ENCODE assay signal across 9 cellular contexts in the genomic region with DNA sequence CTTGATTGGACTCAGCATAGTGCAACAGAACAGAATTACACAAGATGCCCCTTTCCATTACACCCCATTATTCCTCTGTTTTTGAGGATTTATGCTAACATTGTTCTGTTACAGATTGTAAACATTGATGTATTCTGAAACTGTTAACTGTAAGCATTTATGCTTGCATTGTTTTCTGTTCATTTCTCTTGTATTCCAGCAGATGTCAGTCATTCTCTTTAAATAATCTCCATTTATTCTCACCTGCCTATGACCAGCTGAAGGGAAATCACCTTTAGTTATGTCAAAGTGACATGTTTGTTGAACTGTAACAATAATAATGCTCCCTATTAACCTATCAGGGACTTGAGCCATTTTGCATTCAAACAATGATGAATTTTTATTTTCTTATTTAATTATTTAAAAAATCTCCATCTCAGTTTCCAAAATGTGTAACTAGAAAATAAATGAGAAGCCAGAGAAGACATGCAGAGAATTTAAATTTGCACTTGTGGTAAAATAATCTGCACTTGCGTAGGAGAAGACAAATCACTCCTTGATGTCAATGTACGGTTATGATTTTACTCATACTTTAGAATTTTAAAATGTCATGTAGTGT. TPM values are rescaled to one million over a fixed set of nuclear protein-coding genes. Genes with fewer than 3 reads are reported as not detected.
DNase-seq lines count a peak whose midpoint lies in the region; ATAC-seq and TF ChIP-seq lines count a peak whose summit lies in the region.
"Had no signal": no experiment of that assay in that cellular context is flagged by ENCODE, and none has a peak within 500 bp of the region (broad histone marks: within the 10 kb centered on the region; RNA-seq: fewer than 3 reads in every experiment).

No MANE protein-coding gene starts in this region.

- ATAC-seq in activated CD8-positive, alpha-beta T cell treated with anti-CD3 and anti-CD28 coated beads for 36 hours, result peak; percentile 47
- no peak for ATAC-seq in activated CD8-positive, alpha-beta T cell treated with anti-CD3 and anti-CD28 coated beads, Interleukin-2, amount 10 ng/mL, durations not matched to agents 7 days and 5 days
- peak; percentile 69 for ATAC-seq in HCT116
- ATAC-seq in gastrocnemius medialis, result no peak

- TF ChIP-seq POLR2A in HCT116 (IDR thresholded peaks at IDR 0.05; ENCODE audit: borderline replicate concordance, extremely low read depth, insufficient read depth, insufficient read length), result no peak
- TF ChIP-seq POLR2A in gastrocnemius medialis (IDR thresholded peaks at IDR 0.05), result no peak

- DNase-seq in activated CD8-positive, alpha-beta T cell treated with anti-CD3 and anti-CD28 coated beads for 36 hours, result no peak
- DNase-seq in activated CD8-positive, alpha-beta T cell treated with anti-CD3 and anti-CD28 coated beads, Interleukin-2, amount 10 ng/mL, durations not matched to agents 7 days and 5 days, result no peak
- DNase-seq in HCT116 (ENCODE audit: low read depth, low spot score), result peak; percentile 27
- DNase-seq in M059J (ENCODE audit: low read depth), result peak; percentile 32
- peak; percentile 49 for DNase-seq in cerebellar cortex (ENCODE audit: low spot score)
- no peak for DNase-seq in gastrocnemius medialis
- no peak for DNase-seq in cortex of kidney (lab: John Stamatoyannopoulos, UW)
- no peak for DNase-seq in activated T-helper 1 cell treated with anti-CD3 and anti-CD28 coated beads, Interleukin-12 subunit alpha, Interleukin-12 subunit beta, Interleukin-2, Interleukin-4 antibody, amounts not matched to agents 30 ng/mL and 10 ng/mL and 1 ng/mL, durations not matched to agents 14 hours and 24 hours and 36 hours (ENCODE audit: low spot score)

- H3K4me3 Mint-ChIP-seq in activated CD8-positive, alpha-beta T cell treated with anti-CD3 and anti-CD28 coated beads for 36 hours, result no peak overlapping the region
- H3K4me3 Mint-ChIP-seq in activated CD8-positive, alpha-beta T cell treated with anti-CD3 and anti-CD28 coated beads, Interleukin-2, amount 10 ng/mL, durations not matched to agents 7 days and 5 days, result no peak overlapping the region
- H3K4me3 Mint-ChIP-seq in activated T-helper 1 cell treated with anti-CD3 and anti-CD28 coated beads, Interleukin-12 subunit alpha, Interleukin-12 subunit beta, Interleukin-2, Interleukin-4 antibody, amounts not matched to agents 30 ng/mL and 10 ng/mL and 1 ng/mL, durations not matched to agents 14 hours and 24 hours and 36 hours, result no peak overlapping the region
- H3K4me3 Mint-ChIP-seq: central memory CD8-positive, alpha-beta T cell had no signal

- no peak overlapping the region for H3K27ac ChIP-seq in HCT116 (ENCODE audit: low read depth, low read length)
- no peak overlapping the region for H3K27ac ChIP-seq in gastrocnemius medialis

- no peaks in the 10 kb centered on the region for H3K9me3 ChIP-seq in HCT116 (ENCODE audit: control insufficient read depth in 1 of 2, insufficient read depth in 1 of 2, low read depth in 1 of 2, low read length in 2 of 2)
- no peaks in the 10 kb centered on the region for H3K9me3 ChIP-seq in gastrocnemius medialis

- POLR2A ChIA-PET in activated CD8-positive, alpha-beta T cell treated with anti-CD3 and anti-CD28 coated beads for 36 hours (lab: Charles Lee), result no interaction called here
- POLR2A ChIA-PET in activated CD8-positive, alpha-beta T cell treated with anti-CD3 and anti-CD28 coated beads, Interleukin-2, amount 10 ng/mL, durations not matched to agents 7 days and 5 days (lab: Charles Lee), result no interaction called here
- POLR2A ChIA-PET in HCT116 (lab: Charles Lee), result no interaction called here

- H3K4me1 ChIP-seq in HCT116 (ENCODE audit: control insufficient read depth in 1 of 2, insufficient read depth in 2 of 2, low read length in 2 of 2) (no peaks in the 10 kb centered on the region), gastrocnemius medialis (no peaks in the 10 kb centered on the region)

- no peaks in the 10 kb centered on the region for H3K36me3 Mint-ChIP-seq in activated CD8-positive, alpha-beta T cell treated with anti-CD3 and anti-CD28 coated beads for 36 hours (ENCODE audit: low read depth)
- no peaks in the 10 kb centered on the region for H3K36me3 Mint-ChIP-seq in activated CD8-positive, alpha-beta T cell treated with anti-CD3 and anti-CD28 coated beads, Interleukin-2, amount 10 ng/mL, durations not matched to agents 7 days and 5 days (ENCODE audit: low read depth)
- no peaks in the 10 kb centered on the region for H3K36me3 Mint-ChIP-seq in activated T-helper 1 cell treated with anti-CD3 and anti-CD28 coated beads, Interleukin-12 subunit alpha, Interleukin-12 subunit beta, Interleukin-2, Interleukin-4 antibody, amounts not matched to agents 30 ng/mL and 10 ng/mL and 1 ng/mL, durations not matched to agents 14 hours and 24 hours and 36 hours (ENCODE audit: low read depth)

- in situ Hi-C loops in gastrocnemius medialis (cut with MboI; ENCODE audit: low sequenced_read_pairs in 4 of 4), result loop anchor here in 3 of 4 donors (10.0 to 25.0 kb wide), 2 partner anchors 659 to 677 kb away; no protein-coding TSS in a partner anchor

- no peaks in the 10 kb centered on the region for H3K79me2 ChIP-seq in HCT116 (ENCODE audit: insufficient read depth, low read length)

- CTCF ChIA-PET in activated CD8-positive, alpha-beta T cell treated with anti-CD3 and anti-CD28 coated beads for 36 hours (lab: Charles Lee), result interaction anchor here (1.3 to 3.9 kb wide), 3 partner anchors 10 to 669 kb away, joined by 3 to 33 read pairs (median 5); no protein-coding TSS in a partner anchor
- CTCF ChIA-PET in activated CD8-positive, alpha-beta T cell treated with anti-CD3 and anti-CD28 coated beads, Interleukin-2, amount 10 ng/mL, durations not matched to agents 7 days and 5 days (lab: Charles Lee), result interaction anchor here (0.7 to 3.4 kb wide), 2 partner anchors 13 to 669 kb away, joined by 3 to 18 read pairs; no protein-coding TSS in a partner anchor
- CTCF ChIA-PET in HCT116 (lab: Charles Lee), result interaction anchor here (3.0 kb wide), 1 partner anchor 669 kb away, joined by 36 read pairs; no protein-coding TSS in a partner anchor

- RAD21 ChIA-PET in HCT116 (lab: Charles Lee; ENCODE audit: low non-redundant PET in 1 of 2, low total read pairs in 2 of 2, uncharacterized antibody in 2 of 2, unreplicated experiment in 2 of 2), result interaction anchor here (2.3 to 3.2 kb wide), 1 partner anchor 669 kb away, joined by 15 to 19 read pairs; no protein-coding TSS in a partner anchor

- peaks cover 8% of the 10 kb centered on the region for H3K27me3 Mint-ChIP-seq in activated CD8-positive, alpha-beta T cell treated with anti-CD3 and anti-CD28 coated beads for 36 hours
- H3K27me3 Mint-ChIP-seq in activated CD8-positive, alpha-beta T cell treated with anti-CD3 and anti-CD28 coated beads, Interleukin-2, amount 10 ng/mL, durations not matched to agents 7 days and 5 days (ENCODE audit: low read depth), result no peaks in the 10 kb centered on the region
- H3K27me3 Mint-ChIP-seq in activated T-helper 1 cell treated with anti-CD3 and anti-CD28 coated beads, Interleukin-12 subunit alpha, Interleukin-12 subunit beta, Interleukin-2, Interleukin-4 antibody, amounts not matched to agents 30 ng/mL and 10 ng/mL and 1 ng/mL, durations not matched to agents 14 hours and 24 hours and 36 hours (ENCODE audit: insufficient read depth), result peaks cover 15% of the 10 kb centered on the region

- H3K27me3 ChIP-seq in HCT116 (ENCODE audit: insufficient read depth, low read length) (no peaks in the 10 kb centered on the region), gastrocnemius medialis (no peaks in the 10 kb centered on the region)

- no peaks in the 10 kb centered on the region for H3K36me3 ChIP-seq in HCT116 (ENCODE audit: control insufficient read depth in 1 of 2, insufficient read depth in 2 of 2, low read length in 2 of 2)
- no peaks in the 10 kb centered on the region for H3K36me3 ChIP-seq in gastrocnemius medialis

- peak; percentile 78 for TF ChIP-seq RAD21 in HCT116 (IDR thresholded peaks at IDR 0.05; ENCODE audit: low read depth)

- no peaks in the 10 kb centered on the region for H4K20me1 ChIP-seq in HCT116 (ENCODE audit: insufficient read depth)

- H3K9ac ChIP-seq in HCT116 (ENCODE audit: low read length), result no peak overlapping the region

- H3K27ac Mint-ChIP-seq in activated CD8-positive, alpha-beta T cell treated with anti-CD3 and anti-CD28 coated beads for 36 hours, result no peak overlapping the region
- no peak overlapping the region for H3K27ac Mint-ChIP-seq in activated CD8-positive, alpha-beta T cell treated with anti-CD3 and anti-CD28 coated beads, Interleukin-2, amount 10 ng/mL, durations not matched to agents 7 days and 5 days
- no peak overlapping the region for H3K27ac Mint-ChIP-seq in activated T-helper 1 cell treated with anti-CD3 and anti-CD28 coated beads, Interleukin-12 subunit alpha, Interleukin-12 subunit beta, Interleukin-2, Interleukin-4 antibody, amounts not matched to agents 30 ng/mL and 10 ng/mL and 1 ng/mL, durations not matched to agents 14 hours and 24 hours and 36 hours

- H3K4me1 Mint-ChIP-seq in activated CD8-positive, alpha-beta T cell treated with anti-CD3 and anti-CD28 coated beads for 36 hours (ENCODE audit: low read depth), result no peaks in the 10 kb centered on the region
- H3K4me1 Mint-ChIP-seq in activated CD8-positive, alpha-beta T cell treated with anti-CD3 and anti-CD28 coated beads, Interleukin-2, amount 10 ng/mL, durations not matched to agents 7 days and 5 days (ENCODE audit: low read depth), result no peaks in the 10 kb centered on the region
- H3K4me1 Mint-ChIP-seq in activated T-helper 1 cell treated with anti-CD3 and anti-CD28 coated beads, Interleukin-12 subunit alpha, Interleukin-12 subunit beta, Interleukin-2, Interleukin-4 antibody, amounts not matched to agents 30 ng/mL and 10 ng/mL and 1 ng/mL, durations not matched to agents 14 hours and 24 hours and 36 hours (ENCODE audit: low read depth), result peaks cover 5% of the 10 kb centered on the region
- H3K4me1 Mint-ChIP-seq: central memory CD8-positive, alpha-beta T cell had no signal

- H3K9me2 ChIP-seq in HCT116 (ENCODE audit: insufficient read depth), result no peaks in the 10 kb centered on the region

- TF ChIP-seq CTCF in activated CD8-positive, alpha-beta T cell treated with anti-CD3 and anti-CD28 coated beads for 36 hours (IDR thresholded peaks at IDR 0.05), result peak; percentile 35
- TF ChIP-seq CTCF in HCT116 (IDR thresholded peaks at IDR 0.05 in 2 of 3, conservative IDR thresholded peaks at IDR 0.05 in 1 of 3; ENCODE audit: borderline replicate concordance in 1 of 3, insufficient read depth in 1 of 3, low read depth in 2 of 3, low read length in 2 of 3) (peak; percentile 28 to 69 (median 47); a peak in 4 of 6 replicates), gastrocnemius medialis (IDR thresholded peaks at IDR 0.05 in 4 of 5, conservative IDR thresholded peaks at IDR 0.05 in 1 of 5) (peak in 4 of 5 experiments; percentile 18 to 30 (median 24))

- no peak overlapping the region for H3K4me2 ChIP-seq in HCT116 (ENCODE audit: low read length)

- H3K4me3 ChIP-seq in HCT116 (replicated peaks in 1 of 2; ENCODE audit: low read depth in 1 of 2, low read length in 2 of 2) (no peak overlapping the region), gastrocnemius medialis (no peak overlapping the region)

- no TSS peak for BruUV-seq in HCT116 (replicated peaks; lab: Mats Ljungman, UMichigan)

- H2AFZ ChIP-seq in HCT116 (ENCODE audit: low read depth, low read length, poor library complexity, severe bottlenecking), result no peak overlapping the region

- intact Hi-C loops in activated CD8-positive, alpha-beta T cell treated with anti-CD3 and anti-CD28 coated beads for 36 hours (cut with micrococcal nuclease), result loop anchor here (5.0 kb wide), 1 partner anchor 669 kb away; no protein-coding TSS in a partner anchor
- intact Hi-C loops in HCT116 (cut with micrococcal nuclease), result loop anchor here (1.0 to 10.0 kb wide), 5 partner anchors 267 to 961 kb away; partner anchors contain the start of gene VEGFC
- intact Hi-C loops in gastrocnemius medialis (cut with DNase I; ENCODE audit: low total_unique reads), result loop anchor here (10.0 kb wide), 1 partner anchor 417 kb away; the partner anchor contains the start of gene VEGFC
- intact Hi-C loops in activated T-helper 1 cell treated with anti-CD3 and anti-CD28 coated beads, Interleukin-12 subunit alpha, Interleukin-12 subunit beta, Interleukin-2, Interleukin-4 antibody, amounts not matched to agents 30 ng/mL and 10 ng/mL and 1 ng/mL, durations not matched to agents 14 hours and 24 hours and 36 hours (cut with micrococcal nuclease), result loop anchor here (1.0 to 10.0 kb wide), 3 partner anchors 257 to 957 kb away; no protein-coding TSS in a partner anchor

- H3K9me3 Mint-ChIP-seq in activated CD8-positive, alpha-beta T cell treated with anti-CD3 and anti-CD28 coated beads for 36 hours, result no peaks in the 10 kb centered on the region
- H3K9me3 Mint-ChIP-seq in activated CD8-positive, alpha-beta T cell treated with anti-CD3 and anti-CD28 coated beads, Interleukin-2, amount 10 ng/mL, durations not matched to agents 7 days and 5 days (ENCODE audit: insufficient read depth), result no peaks in the 10 kb centered on the region
- H3K9me3 Mint-ChIP-seq in activated T-helper 1 cell treated with anti-CD3 and anti-CD28 coated beads, Interleukin-12 subunit alpha, Interleukin-12 subunit beta, Interleukin-2, Interleukin-4 antibody, amounts not matched to agents 30 ng/mL and 10 ng/mL and 1 ng/mL, durations not matched to agents 14 hours and 24 hours and 36 hours, result no peaks in the 10 kb centered on the region
- H3K9me3 Mint-ChIP-seq: central memory CD8-positive, alpha-beta T cell had no signal

RNA-seq across cellular contexts. Expression of gene SPCS3, which starts 58.0 kb away (rescaled TPM):
- 100 to 1,000 TPM; 153 to 155 TPM for total RNA-seq in activated CD8-positive, alpha-beta T cell treated with anti-CD3 and anti-CD28 coated beads for 36 hours
- total RNA-seq in activated CD8-positive, alpha-beta T cell treated with anti-CD3 and anti-CD28 coated beads, Interleukin-2, amount 10 ng/mL, durations not matched to agents 7 days and 5 days, result 100 to 1,000 TPM; 178 to 200 TPM
- total RNA-seq in HCT116 (2021; ENCODE audit: unreplicated experiment), result 135 TPM
- polyA plus RNA-seq in HCT116 (2012), result 43.5 and 74.6 TPM in 2 replicates
- 55.2 and 67.2 TPM in 2 replicates for total RNA-seq in M059J (2014; rRNA removed; shearing (Covaris generic))
- total RNA-seq in gastrocnemius medialis, result 10 to 100 TPM; 25.7 to 37.7 (median 34.7) TPM
- total RNA-seq in activated T-helper 1 cell treated with anti-CD3 and anti-CD28 coated beads, Interleukin-12 subunit alpha, Interleukin-12 subunit beta, Interleukin-2, Interleukin-4 antibody, amounts not matched to agents 30 ng/mL and 10 ng/mL and 1 ng/mL, durations not matched to agents 14 hours and 24 hours and 36 hours, result 197 and 203 TPM in 2 replicates

Comparison
In these comparisons a context has a peak if more than half of its experiments do, and no peak if none do; other contexts are left out.
1. ATAC-seq: peak in activated CD8-positive, alpha-beta T cell treated with anti-CD3 and anti-CD28 coated beads for 36 hours (single experiment) and HCT116 (single experiment); none in activated CD8-positive, alpha-beta T cell treated with anti-CD3 and anti-CD28 coated beads, Interleukin-2, amount 10 ng/mL, durations not matched to agents 7 days and 5 days (single experiment) and gastrocnemius medialis (0 of 2).
2. DNase-seq: peak in HCT116 (single experiment), M059J (single experiment) and cerebellar cortex (single experiment); none in activated CD8-positive, alpha-beta T cell treated with anti-CD3 and anti-CD28 coated beads for 36 hours (single experiment), activated CD8-positive, alpha-beta T cell treated with anti-CD3 and anti-CD28 coated beads, Interleukin-2, amount 10 ng/mL, durations not matched to agents 7 days and 5 days (single experiment), gastrocnemius medialis (0 of 2), cortex of kidney (single experiment) and activated T-helper 1 cell treated with anti-CD3 and anti-CD28 coated beads, Interleukin-12 subunit alpha, Interleukin-12 subunit beta, Interleukin-2, Interleukin-4 antibody, amounts not matched to agents 30 ng/mL and 10 ng/mL and 1 ng/mL, durations not matched to agents 14 hours and 24 hours and 36 hours (single experiment).
3. Peak in every context shown above with its lines, with median percentiles within 50 percentile points of each other: CTCF ChIP-seq.